Comparison of ENCODE assay signal across 1 cellular context in the genomic region with DNA sequence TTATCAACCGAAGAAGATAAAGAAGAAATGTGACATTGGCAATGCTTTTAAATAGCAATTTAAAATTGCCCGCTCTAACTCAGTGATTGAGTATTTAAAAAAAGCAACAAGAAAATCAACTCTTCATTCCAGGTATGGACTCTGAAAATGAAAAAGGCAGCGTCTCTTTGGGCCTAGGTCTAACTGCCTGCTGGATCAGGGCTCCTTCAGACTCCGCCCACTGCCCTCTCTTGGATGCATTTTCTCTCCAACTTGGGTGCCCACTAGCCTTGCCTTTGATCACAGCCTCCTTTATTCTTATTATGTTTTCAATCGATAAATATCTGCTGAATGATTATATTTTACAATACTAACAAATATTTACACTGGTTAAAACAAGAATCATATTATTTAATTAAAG.
TF ChIP-seq lines count a peak whose summit lies in the region.

No MANE protein-coding gene starts in this region.

TF ChIP-seq in GM23338, 12 proteins besides CTCF, POLR2A, EP300 and RAD21 (continued from another document):
- TF ChIP-seq, protein P1, sequence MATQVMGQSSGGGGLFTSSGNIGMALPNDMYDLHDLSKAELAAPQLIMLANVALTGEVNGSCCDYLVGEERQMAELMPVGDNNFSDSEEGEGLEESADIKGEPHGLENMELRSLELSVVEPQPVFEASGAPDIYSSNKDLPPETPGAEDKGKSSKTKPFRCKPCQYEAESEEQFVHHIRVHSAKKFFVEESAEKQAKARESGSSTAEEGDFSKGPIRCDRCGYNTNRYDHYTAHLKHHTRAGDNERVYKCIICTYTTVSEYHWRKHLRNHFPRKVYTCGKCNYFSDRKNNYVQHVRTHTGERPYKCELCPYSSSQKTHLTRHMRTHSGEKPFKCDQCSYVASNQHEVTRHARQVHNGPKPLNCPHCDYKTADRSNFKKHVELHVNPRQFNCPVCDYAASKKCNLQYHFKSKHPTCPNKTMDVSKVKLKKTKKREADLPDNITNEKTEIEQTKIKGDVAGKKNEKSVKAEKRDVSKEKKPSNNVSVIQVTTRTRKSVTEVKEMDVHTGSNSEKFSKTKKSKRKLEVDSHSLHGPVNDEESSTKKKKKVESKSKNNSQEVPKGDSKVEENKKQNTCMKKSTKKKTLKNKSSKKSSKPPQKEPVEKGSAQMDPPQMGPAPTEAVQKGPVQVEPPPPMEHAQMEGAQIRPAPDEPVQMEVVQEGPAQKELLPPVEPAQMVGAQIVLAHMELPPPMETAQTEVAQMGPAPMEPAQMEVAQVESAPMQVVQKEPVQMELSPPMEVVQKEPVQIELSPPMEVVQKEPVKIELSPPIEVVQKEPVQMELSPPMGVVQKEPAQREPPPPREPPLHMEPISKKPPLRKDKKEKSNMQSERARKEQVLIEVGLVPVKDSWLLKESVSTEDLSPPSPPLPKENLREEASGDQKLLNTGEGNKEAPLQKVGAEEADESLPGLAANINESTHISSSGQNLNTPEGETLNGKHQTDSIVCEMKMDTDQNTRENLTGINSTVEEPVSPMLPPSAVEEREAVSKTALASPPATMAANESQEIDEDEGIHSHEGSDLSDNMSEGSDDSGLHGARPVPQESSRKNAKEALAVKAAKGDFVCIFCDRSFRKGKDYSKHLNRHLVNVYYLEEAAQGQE (IDR thresholded peaks at IDR 0.05; ENCODE audit: unreplicated experiment): no peak
- no peak for TF ChIP-seq ZNF331 (CRISPR knock-in tag; IDR thresholded peaks at IDR 0.05; ENCODE audit: low read depth)
- no peak for TF ChIP-seq POLR2AphosphoS5 (IDR thresholded peaks at IDR 0.05; ENCODE audit: low read depth)
- no peak for TF ChIP-seq EZH2 (IDR thresholded peaks at IDR 0.05; ENCODE audit: low read depth, unreplicated experiment)
